ENCODE assay signal across 2 cellular contexts in the genomic region with DNA sequence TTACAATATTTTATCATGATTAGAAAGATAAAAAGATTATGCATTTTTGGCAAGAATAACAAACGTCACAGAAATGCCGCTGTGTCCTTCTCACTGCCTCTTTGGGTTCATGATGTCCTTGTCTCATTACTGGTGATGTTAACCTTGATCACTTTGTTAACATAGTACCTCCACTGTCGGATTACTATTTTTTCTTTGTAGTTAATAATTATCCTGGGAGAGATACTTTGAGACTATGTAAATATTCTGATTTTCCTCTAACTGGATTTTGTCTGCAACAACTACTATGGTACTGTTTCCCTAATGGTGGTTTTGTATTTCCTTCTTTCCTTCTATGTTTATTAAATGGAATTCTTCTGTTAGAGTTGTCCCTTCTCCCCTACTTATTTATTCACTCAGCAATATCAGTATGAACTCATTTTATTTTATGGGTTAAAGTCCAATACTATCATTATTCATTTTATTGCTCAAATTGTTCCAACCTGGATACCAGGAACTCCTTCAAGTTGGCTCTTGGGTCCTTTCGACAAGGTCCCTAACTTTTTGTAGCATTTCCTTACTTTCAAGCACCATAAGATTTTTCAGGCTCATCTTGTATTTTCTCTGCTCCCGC.
TF ChIP-seq lines count a peak whose summit lies in the region.

No MANE protein-coding gene starts in this region.

TF ChIP-seq in GM12878, 131 proteins besides CTCF, POLR2A, EP300 and RAD21 (continues in another document):
- no peak for TF ChIP-seq GABPA (IDR thresholded peaks at IDR 0.05; ENCODE audit: low read depth)
- no peak for TF ChIP-seq PML (IDR thresholded peaks at IDR 0.05; ENCODE audit: low read length)
- TF ChIP-seq, protein P1, sequence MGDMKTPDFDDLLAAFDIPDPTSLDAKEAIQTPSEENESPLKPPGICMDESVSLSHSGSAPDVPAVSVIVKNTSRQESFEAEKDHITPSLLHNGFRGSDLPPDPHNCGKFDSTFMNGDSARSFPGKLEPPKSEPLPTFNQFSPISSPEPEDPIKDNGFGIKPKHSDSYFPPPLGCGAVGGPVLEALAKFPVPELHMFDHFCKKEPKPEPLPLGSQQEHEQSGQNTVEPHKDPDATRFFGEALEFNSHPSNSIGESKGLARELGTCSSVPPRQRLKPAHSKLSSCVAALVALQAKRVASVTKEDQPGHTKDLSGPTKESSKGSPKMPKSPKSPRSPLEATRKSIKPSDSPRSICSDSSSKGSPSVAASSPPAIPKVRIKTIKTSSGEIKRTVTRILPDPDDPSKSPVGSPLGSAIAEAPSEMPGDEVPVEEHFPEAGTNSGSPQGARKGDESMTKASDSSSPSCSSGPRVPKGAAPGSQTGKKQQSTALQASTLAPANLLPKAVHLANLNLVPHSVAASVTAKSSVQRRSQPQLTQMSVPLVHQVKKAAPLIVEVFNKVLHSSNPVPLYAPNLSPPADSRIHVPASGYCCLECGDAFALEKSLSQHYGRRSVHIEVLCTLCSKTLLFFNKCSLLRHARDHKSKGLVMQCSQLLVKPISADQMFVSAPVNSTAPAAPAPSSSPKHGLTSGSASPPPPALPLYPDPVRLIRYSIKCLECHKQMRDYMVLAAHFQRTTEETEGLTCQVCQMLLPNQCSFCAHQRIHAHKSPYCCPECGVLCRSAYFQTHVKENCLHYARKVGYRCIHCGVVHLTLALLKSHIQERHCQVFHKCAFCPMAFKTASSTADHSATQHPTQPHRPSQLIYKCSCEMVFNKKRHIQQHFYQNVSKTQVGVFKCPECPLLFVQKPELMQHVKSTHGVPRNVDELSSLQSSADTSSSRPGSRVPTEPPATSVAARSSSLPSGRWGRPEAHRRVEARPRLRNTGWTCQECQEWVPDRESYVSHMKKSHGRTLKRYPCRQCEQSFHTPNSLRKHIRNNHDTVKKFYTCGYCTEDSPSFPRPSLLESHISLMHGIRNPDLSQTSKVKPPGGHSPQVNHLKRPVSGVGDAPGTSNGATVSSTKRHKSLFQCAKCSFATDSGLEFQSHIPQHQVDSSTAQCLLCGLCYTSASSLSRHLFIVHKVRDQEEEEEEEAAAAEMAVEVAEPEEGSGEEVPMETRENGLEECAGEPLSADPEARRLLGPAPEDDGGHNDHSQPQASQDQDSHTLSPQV (IDR thresholded peaks at IDR 0.05) = no peak
- no peak for TF ChIP-seq EGR1 (IDR thresholded peaks at IDR 0.05; ENCODE audit: borderline replicate concordance in 1 of 2, low read depth in 2 of 2, low read length in 2 of 2)
- TF ChIP-seq PAX8 (IDR thresholded peaks at IDR 0.05) = no peak
- TF ChIP-seq, protein P2, sequence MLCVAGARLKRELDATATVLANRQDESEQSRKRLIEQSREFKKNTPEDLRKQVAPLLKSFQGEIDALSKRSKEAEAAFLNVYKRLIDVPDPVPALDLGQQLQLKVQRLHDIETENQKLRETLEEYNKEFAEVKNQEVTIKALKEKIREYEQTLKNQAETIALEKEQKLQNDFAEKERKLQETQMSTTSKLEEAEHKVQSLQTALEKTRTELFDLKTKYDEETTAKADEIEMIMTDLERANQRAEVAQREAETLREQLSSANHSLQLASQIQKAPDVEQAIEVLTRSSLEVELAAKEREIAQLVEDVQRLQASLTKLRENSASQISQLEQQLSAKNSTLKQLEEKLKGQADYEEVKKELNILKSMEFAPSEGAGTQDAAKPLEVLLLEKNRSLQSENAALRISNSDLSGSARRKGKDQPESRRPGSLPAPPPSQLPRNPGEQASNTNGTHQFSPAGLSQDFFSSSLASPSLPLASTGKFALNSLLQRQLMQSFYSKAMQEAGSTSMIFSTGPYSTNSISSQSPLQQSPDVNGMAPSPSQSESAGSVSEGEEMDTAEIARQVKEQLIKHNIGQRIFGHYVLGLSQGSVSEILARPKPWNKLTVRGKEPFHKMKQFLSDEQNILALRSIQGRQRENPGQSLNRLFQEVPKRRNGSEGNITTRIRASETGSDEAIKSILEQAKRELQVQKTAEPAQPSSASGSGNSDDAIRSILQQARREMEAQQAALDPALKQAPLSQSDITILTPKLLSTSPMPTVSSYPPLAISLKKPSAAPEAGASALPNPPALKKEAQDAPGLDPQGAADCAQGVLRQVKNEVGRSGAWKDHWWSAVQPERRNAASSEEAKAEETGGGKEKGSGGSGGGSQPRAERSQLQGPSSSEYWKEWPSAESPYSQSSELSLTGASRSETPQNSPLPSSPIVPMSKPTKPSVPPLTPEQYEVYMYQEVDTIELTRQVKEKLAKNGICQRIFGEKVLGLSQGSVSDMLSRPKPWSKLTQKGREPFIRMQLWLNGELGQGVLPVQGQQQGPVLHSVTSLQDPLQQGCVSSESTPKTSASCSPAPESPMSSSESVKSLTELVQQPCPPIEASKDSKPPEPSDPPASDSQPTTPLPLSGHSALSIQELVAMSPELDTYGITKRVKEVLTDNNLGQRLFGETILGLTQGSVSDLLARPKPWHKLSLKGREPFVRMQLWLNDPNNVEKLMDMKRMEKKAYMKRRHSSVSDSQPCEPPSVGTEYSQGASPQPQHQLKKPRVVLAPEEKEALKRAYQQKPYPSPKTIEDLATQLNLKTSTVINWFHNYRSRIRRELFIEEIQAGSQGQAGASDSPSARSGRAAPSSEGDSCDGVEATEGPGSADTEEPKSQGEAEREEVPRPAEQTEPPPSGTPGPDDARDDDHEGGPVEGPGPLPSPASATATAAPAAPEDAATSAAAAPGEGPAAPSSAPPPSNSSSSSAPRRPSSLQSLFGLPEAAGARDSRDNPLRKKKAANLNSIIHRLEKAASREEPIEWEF (IDR thresholded peaks at IDR 0.05; ENCODE audit: insufficient replicate concordance, low read depth, low read length) = no peak
- TF ChIP-seq, protein P3, sequence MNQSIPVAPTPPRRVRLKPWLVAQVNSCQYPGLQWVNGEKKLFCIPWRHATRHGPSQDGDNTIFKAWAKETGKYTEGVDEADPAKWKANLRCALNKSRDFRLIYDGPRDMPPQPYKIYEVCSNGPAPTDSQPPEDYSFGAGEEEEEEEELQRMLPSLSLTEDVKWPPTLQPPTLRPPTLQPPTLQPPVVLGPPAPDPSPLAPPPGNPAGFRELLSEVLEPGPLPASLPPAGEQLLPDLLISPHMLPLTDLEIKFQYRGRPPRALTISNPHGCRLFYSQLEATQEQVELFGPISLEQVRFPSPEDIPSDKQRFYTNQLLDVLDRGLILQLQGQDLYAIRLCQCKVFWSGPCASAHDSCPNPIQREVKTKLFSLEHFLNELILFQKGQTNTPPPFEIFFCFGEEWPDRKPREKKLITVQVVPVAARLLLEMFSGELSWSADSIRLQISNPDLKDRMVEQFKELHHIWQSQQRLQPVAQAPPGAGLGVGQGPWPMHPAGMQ (IDR thresholded peaks at IDR 0.05; ENCODE audit: borderline replicate concordance) = no peak
- TF ChIP-seq CBX3 (IDR thresholded peaks at IDR 0.05; ENCODE audit: borderline replicate concordance, low read depth) = no peak

TF ChIP-seq in liver, 16 proteins besides CTCF, POLR2A, EP300 and RAD21:
- peak in 1 of 2 donors; percentile 40 for TF ChIP-seq EGR1 (IDR thresholded peaks at IDR 0.05; ENCODE audit: low read depth in 2 of 2)
- peak; percentile 78 for TF ChIP-seq SP1 (IDR thresholded peaks at IDR 0.05)
- peak; percentile 72 for TF ChIP-seq YY1 (IDR thresholded peaks at IDR 0.05)
- TF ChIP-seq RXRA (IDR thresholded peaks at IDR 0.05) = peak; percentile 53 to 76
- TF ChIP-seq ATF3 (IDR thresholded peaks at IDR 0.05) = peak; percentile 29
- TF ChIP-seq HNF4G (IDR thresholded peaks at IDR 0.05) = peak; percentile 27
- peak; percentile 60 to 65 for TF ChIP-seq HNF4A (conservative IDR thresholded peaks at IDR 0.05)
- peak; percentile 47 for TF ChIP-seq MAX (IDR thresholded peaks at IDR 0.05)
- peak; percentile 36 for TF ChIP-seq ZBTB33 (IDR thresholded peaks at IDR 0.05)
- TF ChIP-seq NR2F2 (IDR thresholded peaks at IDR 0.05) = no peak
- peak; percentile 57 for TF ChIP-seq TAF1 (conservative IDR thresholded peaks at IDR 0.05)
- peak in 1 of 2 donors; percentile 44 for TF ChIP-seq GABPA (IDR thresholded peaks at IDR 0.05 in 1 of 2, conservative IDR thresholded peaks at IDR 0.05 in 1 of 2)
- TF ChIP-seq, protein P4, sequence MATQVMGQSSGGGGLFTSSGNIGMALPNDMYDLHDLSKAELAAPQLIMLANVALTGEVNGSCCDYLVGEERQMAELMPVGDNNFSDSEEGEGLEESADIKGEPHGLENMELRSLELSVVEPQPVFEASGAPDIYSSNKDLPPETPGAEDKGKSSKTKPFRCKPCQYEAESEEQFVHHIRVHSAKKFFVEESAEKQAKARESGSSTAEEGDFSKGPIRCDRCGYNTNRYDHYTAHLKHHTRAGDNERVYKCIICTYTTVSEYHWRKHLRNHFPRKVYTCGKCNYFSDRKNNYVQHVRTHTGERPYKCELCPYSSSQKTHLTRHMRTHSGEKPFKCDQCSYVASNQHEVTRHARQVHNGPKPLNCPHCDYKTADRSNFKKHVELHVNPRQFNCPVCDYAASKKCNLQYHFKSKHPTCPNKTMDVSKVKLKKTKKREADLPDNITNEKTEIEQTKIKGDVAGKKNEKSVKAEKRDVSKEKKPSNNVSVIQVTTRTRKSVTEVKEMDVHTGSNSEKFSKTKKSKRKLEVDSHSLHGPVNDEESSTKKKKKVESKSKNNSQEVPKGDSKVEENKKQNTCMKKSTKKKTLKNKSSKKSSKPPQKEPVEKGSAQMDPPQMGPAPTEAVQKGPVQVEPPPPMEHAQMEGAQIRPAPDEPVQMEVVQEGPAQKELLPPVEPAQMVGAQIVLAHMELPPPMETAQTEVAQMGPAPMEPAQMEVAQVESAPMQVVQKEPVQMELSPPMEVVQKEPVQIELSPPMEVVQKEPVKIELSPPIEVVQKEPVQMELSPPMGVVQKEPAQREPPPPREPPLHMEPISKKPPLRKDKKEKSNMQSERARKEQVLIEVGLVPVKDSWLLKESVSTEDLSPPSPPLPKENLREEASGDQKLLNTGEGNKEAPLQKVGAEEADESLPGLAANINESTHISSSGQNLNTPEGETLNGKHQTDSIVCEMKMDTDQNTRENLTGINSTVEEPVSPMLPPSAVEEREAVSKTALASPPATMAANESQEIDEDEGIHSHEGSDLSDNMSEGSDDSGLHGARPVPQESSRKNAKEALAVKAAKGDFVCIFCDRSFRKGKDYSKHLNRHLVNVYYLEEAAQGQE (IDR thresholded peaks at IDR 0.05) = peak; percentile 74
- peak in 1 of 2 donors; percentile 76 for TF ChIP-seq JUND (IDR thresholded peaks at IDR 0.05)
- peak; percentile 55 for TF ChIP-seq FOXA1 (IDR thresholded peaks at IDR 0.05)
- TF ChIP-seq FOXA2 (IDR thresholded peaks at IDR 0.05) = peak; percentile 82
TF ChIP-seq in liver: peak in this region for 15.
